Comparison of ENCODE assay signal across 15 cellular contexts in the genomic region with DNA sequence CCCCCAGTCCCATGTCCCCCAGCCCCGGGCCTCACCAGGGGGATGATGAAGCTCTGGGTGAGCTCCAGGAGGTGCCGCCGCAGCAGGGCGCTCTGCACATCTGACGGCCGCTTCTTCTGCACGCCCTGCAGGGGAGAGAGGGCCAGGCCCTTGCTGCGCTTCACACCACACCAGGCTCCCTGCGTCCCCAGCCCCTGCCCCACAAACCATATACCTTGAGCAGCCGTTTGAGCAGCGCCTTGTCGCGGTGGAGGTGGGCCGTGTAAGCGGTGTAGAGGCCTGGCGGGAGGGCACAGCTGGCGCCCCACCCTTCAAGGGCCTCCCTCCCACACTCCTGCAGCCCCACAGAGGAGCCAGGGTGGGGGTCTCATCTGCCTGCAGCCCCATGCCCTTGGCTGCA. TPM values are rescaled to one million over a fixed set of nuclear protein-coding genes. Genes with fewer than 3 reads are reported as not detected.
DNase-seq lines count a peak whose midpoint lies in the region; ATAC-seq and TF ChIP-seq lines count a peak whose summit lies in the region.
"Had no signal": no experiment of that assay in that cellular context is flagged by ENCODE, and none has a peak within 500 bp of the region (broad histone marks: within the 10 kb centered on the region; RNA-seq: fewer than 3 reads in every experiment).

No MANE protein-coding gene starts in this region.

- POLR2A ChIA-PET in HCT116 (lab: Charles Lee) = no interaction called here

- ATAC-seq in HCT116 = no peak
- ATAC-seq in natural killer cell treated with Interleukin-12 subunit alpha and Interleukin-12 subunit beta and Interleukin-15 and Interleukin-18, amount 100 ng/mL, for 72 hours = no peak
- ATAC-seq: PC-3 had no signal

- intact Hi-C loops in activated CD4-positive, alpha-beta T cell treated with anti-CD3 and anti-CD28 coated beads, Interleukin-2, amount 10 ng/mL, durations not matched to agents 24 days and 14 days (cut with micrococcal nuclease) = no loop called here
- intact Hi-C loops in HCT116 (cut with micrococcal nuclease) = no loop called here
- intact Hi-C loops in activated T-helper 2 cell treated with anti-CD3 and anti-CD28 coated beads, Interferon-gamma antibody, Interleukin-2, Interleukin-4, amounts not matched to agents 10 μg/mL and 5 μg/mL and 100 μg/mL, durations not matched to agents 14 hours and 24 hours and 36 hours (cut with micrococcal nuclease) = loop anchor here (5.0 kb wide), 1 partner anchor 41 kb away; the partner anchor contains the start of gene MAPK11

- peaks cover 2% of the 10 kb centered on the region for H3K27me3 Mint-ChIP-seq in activated CD4-positive, alpha-beta T cell treated with anti-CD3 and anti-CD28 coated beads, Interleukin-2, amount 10 ng/mL, durations not matched to agents 24 days and 14 days
- peaks cover 2% of the 10 kb centered on the region for H3K27me3 Mint-ChIP-seq in activated T-helper 2 cell treated with anti-CD3 and anti-CD28 coated beads, Interferon-gamma antibody, Interleukin-2, Interleukin-4, amounts not matched to agents 10 μg/mL and 5 μg/mL and 100 μg/mL, durations not matched to agents 14 hours and 24 hours and 36 hours (ENCODE audit: low read depth)
- H3K27me3 Mint-ChIP-seq in natural killer cell treated with Interleukin-12 subunit alpha and Interleukin-12 subunit beta and Interleukin-15 and Interleukin-18, amount 100 ng/mL, for 72 hours = peaks cover 0 to 2% of the 10 kb centered on the region in 2 donors

- no peaks in the 10 kb centered on the region for H3K27me3 ChIP-seq in HCT116 (ENCODE audit: insufficient read depth, low read length)

- CTCF ChIA-PET in HCT116 (lab: Charles Lee) = no interaction called here

- no peaks in the 10 kb centered on the region for H3K9me3 ChIP-seq in HCT116 (ENCODE audit: control insufficient read depth in 1 of 2, insufficient read depth in 1 of 2, low read depth in 1 of 2, low read length in 2 of 2)
- H3K9me3 ChIP-seq: A549 had no signal

- H3K4me1 ChIP-seq in HCT116 (ENCODE audit: control insufficient read depth in 1 of 2, insufficient read depth in 2 of 2, low read length in 2 of 2) = peaks cover 0 to 21% of the 10 kb centered on the region in 2 experiments; a peak in 3 of 4 replicates

- H3K79me2 ChIP-seq in HCT116 (ENCODE audit: insufficient read depth, low read length) = no peaks in the 10 kb centered on the region

- no peaks in the 10 kb centered on the region for H3K9me2 ChIP-seq in HCT116 (ENCODE audit: insufficient read depth)

- RAD21 ChIA-PET in HCT116 (lab: Charles Lee; ENCODE audit: low non-redundant PET in 1 of 2, low total read pairs in 2 of 2, uncharacterized antibody in 2 of 2, unreplicated experiment in 2 of 2) = no interaction called here

- no peak for TF ChIP-seq CTCF in HCT116 (IDR thresholded peaks at IDR 0.05 in 2 of 3, conservative IDR thresholded peaks at IDR 0.05 in 1 of 3; ENCODE audit: borderline replicate concordance in 1 of 3, insufficient read depth in 1 of 3, low read depth in 2 of 3, low read length in 2 of 3)

- no peak for TF ChIP-seq RAD21 in HCT116 (IDR thresholded peaks at IDR 0.05; ENCODE audit: low read depth)

- H3K9ac ChIP-seq in HCT116 (ENCODE audit: low read length) = no peak overlapping the region

- no peaks in the 10 kb centered on the region for H3K36me3 Mint-ChIP-seq in activated CD4-positive, alpha-beta T cell treated with anti-CD3 and anti-CD28 coated beads, Interleukin-2, amount 10 ng/mL, durations not matched to agents 24 days and 14 days (ENCODE audit: low read depth)
- no peaks in the 10 kb centered on the region for H3K36me3 Mint-ChIP-seq in activated T-helper 2 cell treated with anti-CD3 and anti-CD28 coated beads, Interferon-gamma antibody, Interleukin-2, Interleukin-4, amounts not matched to agents 10 μg/mL and 5 μg/mL and 100 μg/mL, durations not matched to agents 14 hours and 24 hours and 36 hours (ENCODE audit: low read depth)
- no peaks in the 10 kb centered on the region for H3K36me3 Mint-ChIP-seq in natural killer cell treated with Interleukin-12 subunit alpha and Interleukin-12 subunit beta and Interleukin-15 and Interleukin-18, amount 100 ng/mL, for 72 hours

- no peak overlapping the region for H2AFZ ChIP-seq in HCT116 (ENCODE audit: low read depth, low read length, poor library complexity, severe bottlenecking)

- peak overlapping the region; percentile 33; the same call in 1 of the 2 replicates for H3K4me2 ChIP-seq in HCT116 (ENCODE audit: low read length)
- H3K4me2 ChIP-seq: A549, GM23338 had no signal

- H3K9me3 Mint-ChIP-seq in activated CD4-positive, alpha-beta T cell treated with anti-CD3 and anti-CD28 coated beads, Interleukin-2, amount 10 ng/mL, durations not matched to agents 24 days and 14 days = no peaks in the 10 kb centered on the region
- no peaks in the 10 kb centered on the region for H3K9me3 Mint-ChIP-seq in activated T-helper 2 cell treated with anti-CD3 and anti-CD28 coated beads, Interferon-gamma antibody, Interleukin-2, Interleukin-4, amounts not matched to agents 10 μg/mL and 5 μg/mL and 100 μg/mL, durations not matched to agents 14 hours and 24 hours and 36 hours
- H3K9me3 Mint-ChIP-seq in natural killer cell treated with Interleukin-12 subunit alpha and Interleukin-12 subunit beta and Interleukin-15 and Interleukin-18, amount 100 ng/mL, for 72 hours = no peaks in the 10 kb centered on the region
- H3K9me3 Mint-ChIP-seq: GM23338 had no signal

- no peak for DNase-seq in activated CD4-positive, alpha-beta T cell treated with anti-CD3 and anti-CD28 coated beads, Interleukin-2, amount 10 ng/mL, durations not matched to agents 24 days and 14 days
- DNase-seq in activated CD4-positive, alpha-beta T cell treated with anti-CD3 and anti-CD28 coated beads for 1 hour = no peak
- DNase-seq in HCT116 (ENCODE audit: low read depth, low spot score) = no peak
- no peak for DNase-seq in activated T-helper 2 cell treated with anti-CD3 and anti-CD28 coated beads, Interferon-gamma antibody, Interleukin-2, Interleukin-4, amounts not matched to agents 10 μg/mL and 5 μg/mL and 100 μg/mL, durations not matched to agents 14 hours and 24 hours and 36 hours (ENCODE audit: low spot score)
- no peak for DNase-seq in natural killer cell treated with Interleukin-12 subunit alpha and Interleukin-12 subunit beta and Interleukin-15 and Interleukin-18, amount 100 ng/mL, for 72 hours (ENCODE audit: low spot score)
- DNase-seq in cerebellum (ENCODE audit: low spot score) = no peak
- DNase-seq in MV-4-11 (lab: John Stamatoyannopoulos, UW) = no peak
- no peak for DNase-seq in germinal center (ENCODE audit: low spot score)
- DNase-seq: IMR-90, NCI-H446, occipital lobe, PC-3, T1000 had no signal

- H4K20me1 ChIP-seq in HCT116 (ENCODE audit: insufficient read depth) = no peaks in the 10 kb centered on the region

- BruUV-seq in HCT116 (replicated peaks; lab: Mats Ljungman, UMichigan) = no TSS peak

- peak overlapping the region; percentile 88 for H3K4me3 Mint-ChIP-seq in activated CD4-positive, alpha-beta T cell treated with anti-CD3 and anti-CD28 coated beads, Interleukin-2, amount 10 ng/mL, durations not matched to agents 24 days and 14 days
- H3K4me3 Mint-ChIP-seq in activated T-helper 2 cell treated with anti-CD3 and anti-CD28 coated beads, Interferon-gamma antibody, Interleukin-2, Interleukin-4, amounts not matched to agents 10 μg/mL and 5 μg/mL and 100 μg/mL, durations not matched to agents 14 hours and 24 hours and 36 hours (ENCODE audit: low read depth) = peak overlapping the region; percentile 81
- H3K4me3 Mint-ChIP-seq in natural killer cell treated with Interleukin-12 subunit alpha and Interleukin-12 subunit beta and Interleukin-15 and Interleukin-18, amount 100 ng/mL, for 72 hours = peak overlapping the region; percentile 90
- H3K4me3 Mint-ChIP-seq: GM23338 had no signal

- no peak for TF ChIP-seq POLR2A in HCT116 (IDR thresholded peaks at IDR 0.05; ENCODE audit: borderline replicate concordance, extremely low read depth, insufficient read depth, insufficient read length)

- no peak overlapping the region; the same call in 1 of the 2 replicates for H3K27ac ChIP-seq in HCT116 (ENCODE audit: low read depth, low read length)
- H3K27ac ChIP-seq: A549 had no signal

- no peaks in the 10 kb centered on the region for H3K36me3 ChIP-seq in HCT116 (ENCODE audit: control insufficient read depth in 1 of 2, insufficient read depth in 2 of 2, low read length in 2 of 2)

- H3K4me1 Mint-ChIP-seq in activated CD4-positive, alpha-beta T cell treated with anti-CD3 and anti-CD28 coated beads, Interleukin-2, amount 10 ng/mL, durations not matched to agents 24 days and 14 days = peaks cover 11% of the 10 kb centered on the region
- H3K4me1 Mint-ChIP-seq in activated T-helper 2 cell treated with anti-CD3 and anti-CD28 coated beads, Interferon-gamma antibody, Interleukin-2, Interleukin-4, amounts not matched to agents 10 μg/mL and 5 μg/mL and 100 μg/mL, durations not matched to agents 14 hours and 24 hours and 36 hours (ENCODE audit: low read depth) = peaks cover 12% of the 10 kb centered on the region
- H3K4me1 Mint-ChIP-seq in natural killer cell treated with Interleukin-12 subunit alpha and Interleukin-12 subunit beta and Interleukin-15 and Interleukin-18, amount 100 ng/mL, for 72 hours (ENCODE audit: low read depth in 2 of 2) = peaks cover 7 to 12% of the 10 kb centered on the region in 2 donors

- H3K27ac Mint-ChIP-seq in activated CD4-positive, alpha-beta T cell treated with anti-CD3 and anti-CD28 coated beads, Interleukin-2, amount 10 ng/mL, durations not matched to agents 24 days and 14 days = peak overlapping the region; percentile 37
- H3K27ac Mint-ChIP-seq in activated T-helper 2 cell treated with anti-CD3 and anti-CD28 coated beads, Interferon-gamma antibody, Interleukin-2, Interleukin-4, amounts not matched to agents 10 μg/mL and 5 μg/mL and 100 μg/mL, durations not matched to agents 14 hours and 24 hours and 36 hours = peak overlapping the region; percentile 58
- H3K27ac Mint-ChIP-seq in natural killer cell treated with Interleukin-12 subunit alpha and Interleukin-12 subunit beta and Interleukin-15 and Interleukin-18, amount 100 ng/mL, for 72 hours = peak overlapping the region in 1 of 2 donors; percentile 57
- H3K27ac Mint-ChIP-seq: GM23338 had no signal

- no peak overlapping the region for H3K4me3 ChIP-seq in HCT116 (replicated peaks in 1 of 2; ENCODE audit: low read depth in 1 of 2, low read length in 2 of 2)
- H3K4me3 ChIP-seq: A549, GM23338 had no signal

RNA-seq across cellular contexts. Expression of gene PLXNB2, which starts 6.2 kb away (rescaled TPM):
- total RNA-seq in activated CD4-positive, alpha-beta T cell treated with anti-CD3 and anti-CD28 coated beads, Interleukin-2, amount 10 ng/mL, durations not matched to agents 24 days and 14 days = 9.0 and 9.5 TPM in 2 replicates
- total RNA-seq in HCT116 (2021; ENCODE audit: unreplicated experiment) = 236 TPM
- polyA plus RNA-seq in HCT116 (2012) = 192 and 208 TPM in 2 replicates
- 9.8 and 11.1 TPM in 2 replicates for total RNA-seq in activated T-helper 2 cell treated with anti-CD3 and anti-CD28 coated beads, Interferon-gamma antibody, Interleukin-2, Interleukin-4, amounts not matched to agents 10 μg/mL and 5 μg/mL and 100 μg/mL, durations not matched to agents 14 hours and 24 hours and 36 hours
- total RNA-seq in natural killer cell treated with Interleukin-12 subunit alpha and Interleukin-12 subunit beta and Interleukin-15 and Interleukin-18, amount 100 ng/mL, for 72 hours = 1 to 10 TPM; 4.4 to 5.5 TPM
- 102 TPM for total RNA-seq in cerebellum

RNA-seq across cellular contexts. Expression of gene DENND6B, which starts 13.2 kb away (rescaled TPM):
- total RNA-seq in activated CD4-positive, alpha-beta T cell treated with anti-CD3 and anti-CD28 coated beads, Interleukin-2, amount 10 ng/mL, durations not matched to agents 24 days and 14 days = 1.4 and 2.2 TPM in 2 replicates
- total RNA-seq in HCT116 (2021; ENCODE audit: unreplicated experiment) = 11.0 TPM
- polyA plus RNA-seq in HCT116 (2012) = 7.8 and 9.1 TPM in 2 replicates
- total RNA-seq in activated T-helper 2 cell treated with anti-CD3 and anti-CD28 coated beads, Interferon-gamma antibody, Interleukin-2, Interleukin-4, amounts not matched to agents 10 μg/mL and 5 μg/mL and 100 μg/mL, durations not matched to agents 14 hours and 24 hours and 36 hours = 2.3 and 2.7 TPM in 2 replicates
- total RNA-seq in natural killer cell treated with Interleukin-12 subunit alpha and Interleukin-12 subunit beta and Interleukin-15 and Interleukin-18, amount 100 ng/mL, for 72 hours = 1 to 10 TPM; 2.2 TPM
- 19.6 TPM for total RNA-seq in cerebellum

RNA-seq across cellular contexts. Expression of gene PPP6R2, which starts 29.5 kb away (rescaled TPM):
- 44.0 and 44.1 TPM in 2 replicates for total RNA-seq in activated CD4-positive, alpha-beta T cell treated with anti-CD3 and anti-CD28 coated beads, Interleukin-2, amount 10 ng/mL, durations not matched to agents 24 days and 14 days
- total RNA-seq in HCT116 (2021; ENCODE audit: unreplicated experiment) = 61.3 TPM
- 52.7 and 53.5 TPM in 2 replicates for polyA plus RNA-seq in HCT116 (2012)
- total RNA-seq in activated T-helper 2 cell treated with anti-CD3 and anti-CD28 coated beads, Interferon-gamma antibody, Interleukin-2, Interleukin-4, amounts not matched to agents 10 μg/mL and 5 μg/mL and 100 μg/mL, durations not matched to agents 14 hours and 24 hours and 36 hours = 42.9 and 45.0 TPM in 2 replicates
- total RNA-seq in natural killer cell treated with Interleukin-12 subunit alpha and Interleukin-12 subunit beta and Interleukin-15 and Interleukin-18, amount 100 ng/mL, for 72 hours = 100 to 1,000 TPM in 1 of 2 donors, 10 to 100 TPM in 1; 61.1 to 100 TPM
- 49.8 TPM for total RNA-seq in cerebellum

RNA-seq across cellular contexts. Expression of gene MAPK11, which starts 43.4 kb away (rescaled TPM):
- 27.8 and 29.0 TPM in 2 replicates for total RNA-seq in activated CD4-positive, alpha-beta T cell treated with anti-CD3 and anti-CD28 coated beads, Interleukin-2, amount 10 ng/mL, durations not matched to agents 24 days and 14 days
- total RNA-seq in HCT116 (2021; ENCODE audit: unreplicated experiment) (19.3 TPM), cerebellum (8.4 TPM)
- 15.7 and 17.2 TPM in 2 replicates for polyA plus RNA-seq in HCT116 (2012)
- 19.0 and 20.9 TPM in 2 replicates for total RNA-seq in activated T-helper 2 cell treated with anti-CD3 and anti-CD28 coated beads, Interferon-gamma antibody, Interleukin-2, Interleukin-4, amounts not matched to agents 10 μg/mL and 5 μg/mL and 100 μg/mL, durations not matched to agents 14 hours and 24 hours and 36 hours
- 10 to 100 TPM; 10.2 to 15.1 TPM for total RNA-seq in natural killer cell treated with Interleukin-12 subunit alpha and Interleukin-12 subunit beta and Interleukin-15 and Interleukin-18, amount 100 ng/mL, for 72 hours

RNA-seq across cellular contexts. Expression of gene MAPK12, which starts 52.1 kb away (rescaled TPM):
- total RNA-seq in activated CD4-positive, alpha-beta T cell treated with anti-CD3 and anti-CD28 coated beads, Interleukin-2, amount 10 ng/mL, durations not matched to agents 24 days and 14 days = 20.1 and 21.5 TPM in 2 replicates
- total RNA-seq in HCT116 (2021; ENCODE audit: unreplicated experiment) = 86.7 TPM
- 61.5 and 61.8 TPM in 2 replicates for polyA plus RNA-seq in HCT116 (2012)
- total RNA-seq in activated T-helper 2 cell treated with anti-CD3 and anti-CD28 coated beads, Interferon-gamma antibody, Interleukin-2, Interleukin-4, amounts not matched to agents 10 μg/mL and 5 μg/mL and 100 μg/mL, durations not matched to agents 14 hours and 24 hours and 36 hours = 16.3 and 17.6 TPM in 2 replicates
- 1 to 10 TPM; 1.6 to 9.0 TPM for total RNA-seq in natural killer cell treated with Interleukin-12 subunit alpha and Interleukin-12 subunit beta and Interleukin-15 and Interleukin-18, amount 100 ng/mL, for 72 hours
- 6.1 TPM for total RNA-seq in cerebellum
